In genomic region chr12:124512667-124513296, GRCh38 we compare ENCODE assay signal across 10 cellular contexts. TPM values are rescaled to one million over a fixed set of nuclear protein-coding genes. Genes with fewer than 3 reads are reported as not detected.
DNase-seq lines count a peak whose midpoint lies in the region; TF ChIP-seq lines count a peak whose summit lies in the region.
"Had no signal": no experiment of that assay in that cellular context is flagged by ENCODE, and none has a peak within 500 bp of the region (broad histone marks: within the 10 kb centered on the region; RNA-seq: fewer than 3 reads in every experiment).

No MANE protein-coding gene starts in this region.

- BruUV-seq in mammary epithelial cell (replicated peaks; lab: Mats Ljungman, UMichigan) = no TSS peak

- dilution Hi-C loops in mammary epithelial cell (cut with HindIII; ENCODE audit: low sequenced_read_pairs) = loop anchor here (5.0 kb wide), 1 partner anchor 170 kb away; no protein-coding TSS in a partner anchor

- peak; percentile 81 for DNase-seq in NCI-H146 (lab: John Stamatoyannopoulos, UW)
- peak; percentile 95 for DNase-seq in mammary epithelial cell
- peak; percentile 82 for DNase-seq in iPS-NIHi11 (ENCODE audit: low spot score)
- no peak for DNase-seq in DMS114 treated with DMSO at 0.1 percent for 48 hours (lab: John Stamatoyannopoulos, UW; ENCODE audit: unreplicated experiment)
- no peak for DNase-seq in activated naive CD4-positive, alpha-beta T cell treated with anti-CD3 and anti-CD28 coated beads for 36 hours
- no peak for DNase-seq in stimulated activated CD4-positive, alpha-beta T cell treated with anti-CD3 and anti-CD28 coated beads, Interleukin-4, amount 100 ng/mL, for 24 hours

- peaks cover 90% of the 10 kb centered on the region for H3K79me2 ChIP-seq in mammary epithelial cell (ENCODE audit: insufficient read depth, low read length)

- H2AFZ ChIP-seq in mammary epithelial cell (ENCODE audit: low read depth, low read length) = no peak overlapping the region

- 5% methylated on average over 11 of the region's 16 CpGs for WGBS in mammary epithelial cell (ENCODE audit: low coverage, missing lambda C conversion rate)

- no peaks in the 10 kb centered on the region for H3K9me3 Mint-ChIP-seq in activated naive CD4-positive, alpha-beta T cell treated with anti-CD3 and anti-CD28 coated beads for 36 hours
- H3K9me3 Mint-ChIP-seq: central memory CD8-positive, alpha-beta T cell had no signal

- H4K20me1 ChIP-seq in BLaER1 (peaks cover 100% of the 10 kb centered on the region), mammary epithelial cell (ENCODE audit: insufficient read depth, low read length) (no peaks in the 10 kb centered on the region)

- H3K9ac ChIP-seq in BLaER1 (peak overlapping the region; percentile 48; the same call in 1 of the 2 replicates), mammary epithelial cell (ENCODE audit: insufficient read depth, low read length) (peak overlapping the region; percentile 27), skeletal muscle tissue (ENCODE audit: low read depth in 1 of 3, low read length in 3 of 3) (peak overlapping the region in 2 of 3 donors; percentile 36 to 40)

- H3K27ac Mint-ChIP-seq in activated naive CD4-positive, alpha-beta T cell treated with anti-CD3 and anti-CD28 coated beads for 36 hours = no peak overlapping the region

- in situ Hi-C loops in mammary epithelial cell (cut with MboI; ENCODE audit: low sequenced_read_pairs in 2 of 2) = no loop called here

- H3K36me3 Mint-ChIP-seq in activated naive CD4-positive, alpha-beta T cell treated with anti-CD3 and anti-CD28 coated beads for 36 hours (ENCODE audit: low read depth) = peaks cover 5% of the 10 kb centered on the region

- TF ChIP-seq CTCF in mammary epithelial cell (conservative IDR thresholded peaks at IDR 0.05 in 1 of 2, IDR thresholded peaks at IDR 0.05 in 1 of 2; ENCODE audit: extremely low read depth in 1 of 2, insufficient read depth in 1 of 2, low read depth in 1 of 2, low read length in 2 of 2) = no peak

- H3K36me3 ChIP-seq in BLaER1 (peaks cover 28% of the 10 kb centered on the region), mammary epithelial cell (ENCODE audit: insufficient read depth, low read length) (no peaks in the 10 kb centered on the region), skeletal muscle tissue (ENCODE audit: control insufficient read depth in 3 of 3, insufficient read depth in 3 of 3, low read length in 3 of 3) (peaks cover 0 to 8% (median 3%) of the 10 kb centered on the region in 3 donors)

- peaks cover 99% of the 10 kb centered on the region for H3K4me1 ChIP-seq in BLaER1
- H3K4me1 ChIP-seq in mammary epithelial cell (ENCODE audit: insufficient read depth, low read length) = peaks cover 88% of the 10 kb centered on the region
- peaks cover 79 to 96% (median 92%) of the 10 kb centered on the region in 3 donors for H3K4me1 ChIP-seq in skeletal muscle tissue (ENCODE audit: control insufficient read depth in 3 of 3, insufficient read depth in 3 of 3, low read length in 3 of 3)

- H3K4me2 ChIP-seq in BLaER1 (peak overlapping the region; percentile 80), mammary epithelial cell (ENCODE audit: insufficient read depth, low read depth, low read length) (peak overlapping the region; percentile 81)

- no peaks in the 10 kb centered on the region for H3K27me3 Mint-ChIP-seq in activated naive CD4-positive, alpha-beta T cell treated with anti-CD3 and anti-CD28 coated beads for 36 hours (ENCODE audit: low read depth)
- H3K27me3 Mint-ChIP-seq: central memory CD8-positive, alpha-beta T cell had no signal

- intact Hi-C loops in mammary epithelial cell (cut with micrococcal nuclease) = loop anchor here (2.0 to 5.0 kb wide), 3 partner anchors 16 to 254 kb away; no protein-coding TSS in a partner anchor
- intact Hi-C loops in activated naive CD4-positive, alpha-beta T cell treated with anti-CD3 and anti-CD28 coated beads for 36 hours (cut with micrococcal nuclease) = no loop called here

- peaks cover 17% of the 10 kb centered on the region for H3K4me1 Mint-ChIP-seq in activated naive CD4-positive, alpha-beta T cell treated with anti-CD3 and anti-CD28 coated beads for 36 hours (ENCODE audit: low read depth)

- H3K27me3 ChIP-seq in BLaER1 (no peaks in the 10 kb centered on the region), mammary epithelial cell (ENCODE audit: insufficient read depth, low read length) (no peaks in the 10 kb centered on the region), skeletal muscle tissue (ENCODE audit: control insufficient read depth in 3 of 3, insufficient read depth in 3 of 3, low read length in 3 of 3) (no peaks in the 10 kb centered on the region)

- H3K4me3 Mint-ChIP-seq in activated naive CD4-positive, alpha-beta T cell treated with anti-CD3 and anti-CD28 coated beads for 36 hours = no peak overlapping the region
- H3K4me3 Mint-ChIP-seq: central memory CD8-positive, alpha-beta T cell had no signal

- H3K4me3 ChIP-seq in BLaER1 = no peak overlapping the region; the same call in 1 of the 2 replicates
- H3K4me3 ChIP-seq in mammary epithelial cell (replicated peaks in 1 of 3; ENCODE audit: insufficient read depth in 1 of 3, low read depth in 2 of 3, low read length in 3 of 3) = peak overlapping the region in 1 of 3 experiments; percentile 11
- H3K4me3 ChIP-seq in skeletal muscle tissue (ENCODE audit: low read length in 3 of 3) = peak overlapping the region in 1 of 3 donors; percentile 29
- H3K4me3 ChIP-seq: GM12878 had no signal

- CTCF ChIA-PET in mammary epithelial cell (lab: Charles Lee; ENCODE audit: low non-redundant PET) = interaction anchor here (0.6 kb wide), 1 partner anchor 220 kb away, joined by 3 read pairs; no protein-coding TSS in a partner anchor
- CTCF ChIA-PET in activated naive CD4-positive, alpha-beta T cell treated with anti-CD3 and anti-CD28 coated beads for 36 hours (lab: Charles Lee) = no interaction called here

- peak overlapping the region; percentile 63 for H3K27ac ChIP-seq in BLaER1
- peak overlapping the region; percentile 62 for H3K27ac ChIP-seq in mammary epithelial cell (ENCODE audit: insufficient read depth, low read depth, low read length)
- H3K27ac ChIP-seq in skeletal muscle tissue (ENCODE audit: low read depth, low read length) = peak overlapping the region; percentile 68

- H3K9me3 ChIP-seq in BLaER1 (no peaks in the 10 kb centered on the region), mammary epithelial cell (replicated peaks; ENCODE audit: insufficient read depth, low read length) (no peaks in the 10 kb centered on the region), skeletal muscle tissue (ENCODE audit: control insufficient read depth in 3 of 3, low read length in 3 of 3) (no peaks in the 10 kb centered on the region)

RNA-seq across cellular contexts. Expression of gene NCOR2, which starts 54.6 kb away (rescaled TPM):
- total RNA-seq in mammary epithelial cell (100 to 1,000 TPM in 1 of 2 donors, 10 to 100 TPM in 1; 70.5 to 158 TPM), skeletal muscle tissue (32.9 TPM)
- polyA plus RNA-seq in mammary epithelial cell = 18.9 TPM
- 117 TPM for polyA minus RNA-seq in mammary epithelial cell
- total RNA-seq in activated naive CD4-positive, alpha-beta T cell treated with anti-CD3 and anti-CD28 coated beads for 36 hours = 100 to 1,000 TPM; 102 TPM

Comparison
In these comparisons a context has a peak if more than half of its experiments do, and no peak if none do; other contexts are left out.
1. DNase-seq: peak in NCI-H146 (single experiment), mammary epithelial cell (single experiment) and iPS-NIHi11 (single experiment); none in DMS114 treated with DMSO at 0.1 percent for 48 hours (single experiment), activated naive CD4-positive, alpha-beta T cell treated with anti-CD3 and anti-CD28 coated beads for 36 hours (single experiment) and stimulated activated CD4-positive, alpha-beta T cell treated with anti-CD3 and anti-CD28 coated beads, Interleukin-4, amount 100 ng/mL, for 24 hours (single experiment).
2. Peak in every context shown above with its lines, with median percentiles within 50 percentile points of each other: H3K27ac ChIP-seq and H3K9ac ChIP-seq.